ENCODE assay signal across 22 cellular contexts in the genomic region with DNA sequence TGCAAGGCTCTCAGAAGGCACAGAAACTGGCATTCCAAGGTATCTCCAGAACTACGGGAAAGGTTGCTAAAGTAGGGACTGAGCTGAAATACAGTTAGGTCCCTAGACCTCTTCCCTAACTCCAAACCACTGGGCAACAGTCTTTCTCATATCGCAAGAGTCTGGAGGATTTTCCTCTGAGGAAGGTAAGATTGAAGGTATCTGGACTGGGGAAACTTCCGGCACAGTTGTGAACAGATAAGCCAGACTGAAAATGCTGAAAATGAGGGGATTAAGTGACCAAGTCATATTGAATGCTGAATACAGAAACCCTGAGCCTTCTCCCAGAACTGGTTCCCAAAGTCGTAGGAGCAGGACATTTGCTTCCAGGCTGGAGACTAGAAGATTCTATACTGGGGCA. TPM values are rescaled to one million over a fixed set of nuclear protein-coding genes. Genes with fewer than 3 reads are reported as not detected.
"Had no signal": no experiment of that assay in that cellular context is flagged by ENCODE, and none has a peak within 500 bp of the region (broad histone marks: within the 10 kb centered on the region; RNA-seq: fewer than 3 reads in every experiment).

No MANE protein-coding gene starts in this region.

- H3K4me3 ChIP-seq: SJCRH30 had no signal

- H3K9me3 ChIP-seq: SJCRH30 had no signal

- DNase-seq: IMR-90, Kasumi-1, MM.1S, NCI-H1092 treated with DMSO at 0.1 percent for 48 hours, NCI-H1436, NCI-H187, NCI-H2029, NCI-H2081 treated with DMSO at 0.1 percent for 48 hours, NCI-H2171, NCI-H226, NCI-H446, NCI-H510A, NCI-H524 treated with DMSO at 0.1 percent for 48 hours, NCI-H69, NCI-H774, SHP77, SJCRH30, T-helper 1 cell had no signal

- H3K36me3 ChIP-seq: SJCRH30 had no signal

- H3K4me2 ChIP-seq: KMS-11 had no signal

- H3K9ac ChIP-seq: KMS-11 had no signal

- H3K27ac ChIP-seq: KMS-11, RWPE1, SJCRH30 had no signal

RNA-seq across cellular contexts. Expression of a gene that starts 2.7 kb away (rescaled TPM):
- total RNA-seq: HT-29, IMR-90, M059J had no signal
- polyA plus RNA-seq: IMR-90 had no signal
